24 cellular contexts compared by ENCODE assay signal in the genomic region with DNA sequence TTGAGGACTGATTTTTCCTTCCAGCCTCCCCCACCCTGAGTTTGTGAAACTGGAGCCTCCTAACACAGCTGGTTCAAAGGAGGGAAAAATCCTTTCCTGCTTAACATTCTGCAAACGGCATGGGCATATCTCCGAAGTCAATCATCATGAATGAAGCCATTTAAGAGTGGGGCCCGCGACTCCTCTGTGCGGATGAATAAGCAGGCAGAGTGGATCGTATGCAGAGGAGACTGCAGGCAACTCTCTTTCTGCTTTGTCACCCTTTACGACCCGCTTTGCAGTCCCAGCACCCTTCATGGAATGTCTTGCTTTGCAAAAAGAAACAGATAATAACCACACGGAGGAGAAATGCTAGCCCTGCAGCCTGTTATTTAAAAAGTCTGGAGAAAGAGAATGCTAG.
"Had no signal": no experiment of that assay in that cellular context is flagged by ENCODE, and none has a peak within 500 bp of the region (broad histone marks: within the 10 kb centered on the region; RNA-seq: fewer than 3 reads in every experiment).

No MANE protein-coding gene starts in this region.

- H3K4me1 Mint-ChIP-seq: activated CD4-positive, alpha-beta T cell treated with anti-CD3 and anti-CD28 coated beads, Interleukin-2, amount 10 ng/mL, durations not matched to agents 7 days and 5 days; activated naive CD4-positive, alpha-beta T cell treated with anti-CD3 and anti-CD28 coated beads, Interleukin-2, amount 50 U/mL, for 24 hours; activated T-helper 17 cell treated with anti-CD3 and anti-CD28 coated beads, Interleukin-2, amount 50 U/mL, for 72 hours had no signal

- H3K9me3 Mint-ChIP-seq: activated CD4-positive, alpha-beta T cell treated with anti-CD3 and anti-CD28 coated beads, Interleukin-2, amount 10 ng/mL, durations not matched to agents 7 days and 5 days; activated CD8-positive, alpha-beta T cell treated with anti-CD3 and anti-CD28 coated beads for 36 hours; activated naive CD4-positive, alpha-beta T cell treated with anti-CD3 and anti-CD28 coated beads, Interleukin-2, amount 50 U/mL, for 24 hours; activated T-cell treated with anti-CD3 and anti-CD28 coated beads, Interleukin-2, amount 50 U/mL, for 4 hours; activated T-helper 17 cell treated with anti-CD3 and anti-CD28 coated beads, Interleukin-2, amount 50 U/mL, for 72 hours; effector memory CD8-positive, alpha-beta T cell; natural killer cell treated with Interleukin-12 subunit alpha and Interleukin-12 subunit beta and Interleukin-15 and Interleukin-18, amount 100 ng/mL, for 72 hours; stimulated activated naive CD8-positive, alpha-beta T cell treated with anti-CD3 and anti-CD28 coated beads, Interleukin-15, Interleukin-2, amounts not matched to agents 100 ng/mL and 50 ng/mL, for 24 hours had no signal

- H3K36me3 Mint-ChIP-seq: activated naive CD4-positive, alpha-beta T cell treated with anti-CD3 and anti-CD28 coated beads, Interleukin-2, amount 50 U/mL, for 24 hours; natural killer cell treated with Interleukin-12 subunit alpha and Interleukin-12 subunit beta and Interleukin-15 and Interleukin-18, amount 100 ng/mL, for 72 hours had no signal

- H3K4me3 Mint-ChIP-seq: activated CD4-positive, alpha-beta T cell treated with anti-CD3 and anti-CD28 coated beads, Interleukin-2, amount 10 ng/mL, durations not matched to agents 7 days and 5 days; activated CD8-positive, alpha-beta T cell treated with anti-CD3 and anti-CD28 coated beads for 36 hours; activated naive CD4-positive, alpha-beta T cell treated with anti-CD3 and anti-CD28 coated beads, Interleukin-2, amount 50 U/mL, for 24 hours; activated T-cell treated with anti-CD3 and anti-CD28 coated beads, Interleukin-2, amount 50 U/mL, for 4 hours; activated T-helper 17 cell treated with anti-CD3 and anti-CD28 coated beads, Interleukin-2, amount 50 U/mL, for 72 hours; effector memory CD8-positive, alpha-beta T cell; natural killer cell treated with Interleukin-12 subunit alpha and Interleukin-12 subunit beta and Interleukin-15 and Interleukin-18, amount 100 ng/mL, for 72 hours; stimulated activated naive CD8-positive, alpha-beta T cell treated with anti-CD3 and anti-CD28 coated beads, Interleukin-15, Interleukin-2, amounts not matched to agents 100 ng/mL and 50 ng/mL, for 24 hours had no signal

- H3K9me3 ChIP-seq: body of pancreas, mucosa of descending colon, thoracic aorta, uterus had no signal

- ATAC-seq: activated CD8-positive, alpha-beta T cell treated with anti-CD3 and anti-CD28 coated beads for 36 hours; activated T-cell treated with anti-CD3 and anti-CD28 coated beads, Interleukin-2, amount 50 U/mL, for 4 hours; activated T-helper 17 cell treated with anti-CD3 and anti-CD28 coated beads, Interleukin-2, amount 50 U/mL, for 72 hours; body of pancreas; effector memory CD8-positive, alpha-beta T cell; mucosa of descending colon; natural killer cell treated with Interleukin-12 subunit alpha and Interleukin-12 subunit beta and Interleukin-15 and Interleukin-18, amount 100 ng/mL, for 72 hours had no signal

- H3K27ac ChIP-seq: body of pancreas, coronary artery, dorsolateral prefrontal cortex, heart left ventricle, parathyroid adenoma, thoracic aorta, uterus had no signal

- DNase-seq: activated CD4-positive, alpha-beta T cell treated with anti-CD3 and anti-CD28 coated beads for 1 hour; activated CD4-positive, alpha-beta T cell treated with anti-CD3 and anti-CD28 coated beads, Interleukin-2, amount 10 ng/mL, durations not matched to agents 7 days and 5 days; activated CD8-positive, alpha-beta T cell treated with anti-CD3 and anti-CD28 coated beads for 36 hours; activated T-cell treated with anti-CD3 and anti-CD28 coated beads, Interleukin-2, amount 50 U/mL, for 4 hours; body of pancreas; effector memory CD8-positive, alpha-beta T cell; heart left ventricle; left ventricle myocardium superior; mucosa of descending colon; occipital lobe; right cardiac atrium; stimulated activated CD4-positive, alpha-beta T cell treated with anti-CD3 and anti-CD28 coated beads, Interleukin-12 subunit alpha, Interleukin-12 subunit beta, amount 100 ng/mL, for 4 hours; stimulated activated CD4-positive, alpha-beta T cell treated with anti-CD3 and anti-CD28 coated beads, Interleukin-4, amount 100 ng/mL, for 1 hour; T-helper 2 cell; trophoblast cell; uterus had no signal

- H3K27me3 ChIP-seq: body of pancreas, uterus had no signal

- H3K27ac Mint-ChIP-seq: activated CD4-positive, alpha-beta T cell treated with anti-CD3 and anti-CD28 coated beads, Interleukin-2, amount 10 ng/mL, durations not matched to agents 7 days and 5 days; activated CD8-positive, alpha-beta T cell treated with anti-CD3 and anti-CD28 coated beads for 36 hours; activated naive CD4-positive, alpha-beta T cell treated with anti-CD3 and anti-CD28 coated beads, Interleukin-2, amount 50 U/mL, for 24 hours; activated T-helper 17 cell treated with anti-CD3 and anti-CD28 coated beads, Interleukin-2, amount 50 U/mL, for 72 hours; effector memory CD8-positive, alpha-beta T cell; natural killer cell treated with Interleukin-12 subunit alpha and Interleukin-12 subunit beta and Interleukin-15 and Interleukin-18, amount 100 ng/mL, for 72 hours; stimulated activated naive CD8-positive, alpha-beta T cell treated with anti-CD3 and anti-CD28 coated beads, Interleukin-15, Interleukin-2, amounts not matched to agents 100 ng/mL and 50 ng/mL, for 24 hours had no signal
